8 cellular contexts compared by ENCODE assay signal in genomic region chr20:354298-354977, GRCh38. TPM values are rescaled to one million over a fixed set of nuclear protein-coding genes. Genes with fewer than 3 reads are reported as not detected.
DNase-seq lines count a peak whose midpoint lies in the region; ATAC-seq and TF ChIP-seq lines count a peak whose summit lies in the region.

No MANE protein-coding gene starts in this region.

- peak overlapping the region in 1 of 7 donors; percentile 18 for H3K27ac Mint-ChIP-seq in CD14-positive monocyte
- H3K27ac Mint-ChIP-seq in activated CD4-positive, alpha-beta memory T cell treated with anti-CD3 and anti-CD28 coated beads, Interleukin-2, amount 10 ng/mL, durations not matched to agents 7 days and 5 days: no peak overlapping the region
- peak overlapping the region in 1 of 2 donors; percentile 74 for H3K27ac Mint-ChIP-seq in effector memory CD8-positive, alpha-beta T cell

- peak; percentile 92 for TF ChIP-seq CTCF in CD14-positive monocyte (IDR thresholded peaks at IDR 0.05)

- no peaks in the 10 kb centered on the region for H3K36me3 Mint-ChIP-seq in CD14-positive monocyte
- H3K36me3 Mint-ChIP-seq in activated CD4-positive, alpha-beta memory T cell treated with anti-CD3 and anti-CD28 coated beads, Interleukin-2, amount 10 ng/mL, durations not matched to agents 7 days and 5 days (ENCODE audit: low read depth): no peaks in the 10 kb centered on the region
- H3K36me3 Mint-ChIP-seq in effector memory CD8-positive, alpha-beta T cell (ENCODE audit: insufficient read depth): no peaks in the 10 kb centered on the region

- intact Hi-C loops in CD14-positive monocyte (cut with micrococcal nuclease): loop anchor here (1.0 to 10.0 kb wide), 3 partner anchors 50 to 125 kb away; partner anchors contain the start of gene RBCK1 (in 2 of the 2)

- H3K4me3 Mint-ChIP-seq in CD14-positive monocyte: no peak overlapping the region
- no peak overlapping the region for H3K4me3 Mint-ChIP-seq in activated CD4-positive, alpha-beta memory T cell treated with anti-CD3 and anti-CD28 coated beads, Interleukin-2, amount 10 ng/mL, durations not matched to agents 7 days and 5 days
- H3K4me3 Mint-ChIP-seq in effector memory CD8-positive, alpha-beta T cell: no peak overlapping the region

- CTCF ChIA-PET in activated CD4-positive, alpha-beta memory T cell treated with anti-CD3 and anti-CD28 coated beads, Interleukin-2, amount 10 ng/mL, durations not matched to agents 7 days and 5 days (lab: Charles Lee): interaction anchor here (0.6 to 3.8 kb wide), 17 partner anchors 8 to 313 kb away, joined by 3 to 46 read pairs (median 5); partner anchors contain the start of gene TRIB3

- peaks cover 0 to 7% (median 2%) of the 10 kb centered on the region in 3 donors for H3K27me3 Mint-ChIP-seq in CD14-positive monocyte (ENCODE audit: low read depth in 3 of 3)
- H3K27me3 Mint-ChIP-seq in activated CD4-positive, alpha-beta memory T cell treated with anti-CD3 and anti-CD28 coated beads, Interleukin-2, amount 10 ng/mL, durations not matched to agents 7 days and 5 days: peaks cover 4% of the 10 kb centered on the region
- no peaks in the 10 kb centered on the region for H3K27me3 Mint-ChIP-seq in effector memory CD8-positive, alpha-beta T cell

- H3K9me3 Mint-ChIP-seq in CD14-positive monocyte: peaks cover 0 to 2% (median 0%) of the 10 kb centered on the region in 7 donors
- no peaks in the 10 kb centered on the region for H3K9me3 Mint-ChIP-seq in activated CD4-positive, alpha-beta memory T cell treated with anti-CD3 and anti-CD28 coated beads, Interleukin-2, amount 10 ng/mL, durations not matched to agents 7 days and 5 days
- H3K9me3 Mint-ChIP-seq in effector memory CD8-positive, alpha-beta T cell: no peaks in the 10 kb centered on the region

- POLR2A ChIA-PET in activated CD4-positive, alpha-beta memory T cell treated with anti-CD3 and anti-CD28 coated beads, Interleukin-2, amount 10 ng/mL, durations not matched to agents 7 days and 5 days (lab: Charles Lee): interaction anchor here (1.8 kb wide), 1 partner anchor 123 kb away, joined by 6 read pairs; no protein-coding TSS in a partner anchor

- ATAC-seq in GM19395 (IDR thresholded peaks at IDR 0.05; ENCODE audit: unreplicated experiment): peak; percentile 85
- peak; percentile 100 for ATAC-seq in effector memory CD8-positive, alpha-beta T cell (replicated peaks)

- peak; percentile 74 for DNase-seq in CD14-positive monocyte (ENCODE audit: low spot score)
- DNase-seq in HK-2 (ENCODE audit: unreplicated experiment): peak; percentile 83
- peak; percentile 69 for DNase-seq in NCI-H82 treated with DMSO at 0.1 percent for 48 hours (lab: John Stamatoyannopoulos, UW; ENCODE audit: unreplicated experiment)
- peak; percentile 83 for DNase-seq in activated CD4-positive, alpha-beta memory T cell treated with anti-CD3 and anti-CD28 coated beads, Interleukin-2, amount 10 ng/mL, durations not matched to agents 7 days and 5 days
- DNase-seq in effector memory CD8-positive, alpha-beta T cell: peak; percentile 80 to 87 (median 82)
- peak; percentile 85 for DNase-seq in midbrain (lab: John Stamatoyannopoulos, UW)
- DNase-seq in stimulated activated CD8-positive, alpha-beta memory T cell treated with anti-CD3 and anti-CD28 coated beads, Interleukin-4, amount 100 ng/mL, for 4 hours (ENCODE audit: low read depth in 2 of 2, low spot score in 1 of 2): peak; percentile 62 to 63

- peaks cover 2% of the 10 kb centered on the region for H3K4me1 Mint-ChIP-seq in CD14-positive monocyte
- peaks cover 15% of the 10 kb centered on the region for H3K4me1 Mint-ChIP-seq in activated CD4-positive, alpha-beta memory T cell treated with anti-CD3 and anti-CD28 coated beads, Interleukin-2, amount 10 ng/mL, durations not matched to agents 7 days and 5 days
- H3K4me1 Mint-ChIP-seq in effector memory CD8-positive, alpha-beta T cell (ENCODE audit: low read depth in 2 of 2): peaks cover 8 to 9% of the 10 kb centered on the region in 2 donors

RNA-seq across cellular contexts. Expression of gene NRSN2, which starts 7.5 kb away (rescaled TPM):
- polyA plus RNA-seq in CD14-positive monocyte: under 1 TPM; 0.09 to 0.56 TPM
- total RNA-seq in activated CD4-positive, alpha-beta memory T cell treated with anti-CD3 and anti-CD28 coated beads, Interleukin-2, amount 10 ng/mL, durations not matched to agents 7 days and 5 days: 1 to 10 TPM; 1.8 to 2.7 TPM

RNA-seq across cellular contexts. Expression of gene TRIB3, which starts 26.1 kb away (rescaled TPM):
- 1 to 10 TPM; 8.0 to 9.4 TPM for polyA plus RNA-seq in CD14-positive monocyte
- 10 to 100 TPM; 28.3 to 28.9 TPM for total RNA-seq in activated CD4-positive, alpha-beta memory T cell treated with anti-CD3 and anti-CD28 coated beads, Interleukin-2, amount 10 ng/mL, durations not matched to agents 7 days and 5 days

RNA-seq across cellular contexts. Expression of gene SOX12, which starts 29.1 kb away (rescaled TPM):
- under 1 TPM; 0.03 to 0.12 TPM for polyA plus RNA-seq in CD14-positive monocyte
- 1 to 10 TPM; 2.9 to 3.2 TPM for total RNA-seq in activated CD4-positive, alpha-beta memory T cell treated with anti-CD3 and anti-CD28 coated beads, Interleukin-2, amount 10 ng/mL, durations not matched to agents 7 days and 5 days

RNA-seq across cellular contexts. Expression of gene RBCK1, which starts 53.7 kb away (rescaled TPM):
- polyA plus RNA-seq in CD14-positive monocyte: 10 to 100 TPM; 66.8 to 70.8 TPM
- total RNA-seq in activated CD4-positive, alpha-beta memory T cell treated with anti-CD3 and anti-CD28 coated beads, Interleukin-2, amount 10 ng/mL, durations not matched to agents 7 days and 5 days: 100 to 1,000 TPM; 133 to 146 TPM

RNA-seq across cellular contexts. Expression of gene ZCCHC3, which starts 57.1 kb away (rescaled TPM):
- polyA plus RNA-seq in CD14-positive monocyte: 1 to 10 TPM; 4.5 to 5.6 TPM
- 10 to 100 TPM; 23.5 to 23.9 TPM for total RNA-seq in activated CD4-positive, alpha-beta memory T cell treated with anti-CD3 and anti-CD28 coated beads, Interleukin-2, amount 10 ng/mL, durations not matched to agents 7 days and 5 days

Comparison
In these comparisons a context has a peak if more than half of its experiments do, and no peak if none do; other contexts are left out.
1. Peak in every context shown above with its lines: DNase-seq and ATAC-seq.